ENCODE assay signal across 14 cellular contexts in the genomic region with DNA sequence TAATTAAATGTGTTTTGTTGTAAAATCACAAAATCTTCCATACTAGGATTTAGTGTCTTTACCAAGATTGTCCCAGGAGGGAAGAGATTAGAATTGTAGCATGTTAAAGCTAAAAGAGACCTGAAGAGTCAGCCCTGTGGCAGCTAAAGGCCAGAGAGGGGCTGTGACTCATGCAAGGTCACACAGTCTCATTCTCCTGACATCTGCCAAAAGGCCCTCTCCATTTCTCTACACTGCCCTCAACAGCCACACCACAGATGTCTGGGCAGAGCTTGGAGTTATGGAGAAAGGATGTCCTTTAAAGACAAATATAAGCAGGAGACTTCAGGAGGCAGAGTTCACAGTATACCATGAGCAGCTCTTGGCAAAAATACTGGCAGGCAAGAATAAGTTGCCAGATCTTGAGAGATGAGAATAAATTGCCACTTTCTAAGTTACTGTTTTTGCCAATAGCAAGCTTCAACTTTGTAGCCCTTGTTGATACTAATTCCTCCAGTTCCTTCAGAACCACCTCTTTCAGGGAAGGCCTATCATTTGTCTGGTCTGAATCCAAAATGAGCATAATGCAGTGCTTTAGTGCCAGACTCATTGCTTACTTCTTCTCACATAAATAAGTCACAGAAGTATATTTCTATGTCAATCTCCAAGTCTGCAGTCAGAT. TPM values are rescaled to one million over a fixed set of nuclear protein-coding genes. Genes with fewer than 3 reads are reported as not detected.
DNase-seq lines count a peak whose midpoint lies in the region; ATAC-seq and TF ChIP-seq lines count a peak whose summit lies in the region.
"Had no signal": no experiment of that assay in that cellular context is flagged by ENCODE, and none has a peak within 500 bp of the region (broad histone marks: within the 10 kb centered on the region; RNA-seq: fewer than 3 reads in every experiment).

No MANE protein-coding gene starts in this region.

- H3K4me1 ChIP-seq in Panc1 (ENCODE audit: control insufficient read depth, insufficient read depth, low read length) = no peaks in the 10 kb centered on the region
- peaks cover 46% of the 10 kb centered on the region for H3K4me1 ChIP-seq in psoas muscle
- H3K4me1 ChIP-seq: thyroid gland had no signal

- CTCF ChIA-PET in Panc1 (lab: Charles Lee) = no interaction called here

- TF ChIP-seq CTCF in Panc1 (IDR thresholded peaks at IDR 0.05) (no peak), fibroblast of mammary gland (conservative IDR thresholded peaks at IDR 0.05; ENCODE audit: control insufficient read depth, insufficient read depth, low read depth, low read length) (no peak), psoas muscle (IDR thresholded peaks at IDR 0.05) (no peak)

- no peaks in the 10 kb centered on the region for H3K9me3 ChIP-seq in Panc1 (ENCODE audit: control insufficient read depth, insufficient read depth, low read depth, low read length)
- H3K9me3 ChIP-seq in psoas muscle = no peaks in the 10 kb centered on the region
- H3K9me3 ChIP-seq: thyroid gland had no signal

- intact Hi-C loops in Panc1 (cut with micrococcal nuclease; ENCODE audit: unreplicated experiment) (no loop called here), psoas muscle (cut with DNase I) (no loop called here)

- POLR2A ChIA-PET in Panc1 (lab: Charles Lee) = no interaction called here

- BruUV-seq in Panc1 (replicated peaks; lab: Mats Ljungman, UMichigan) = no TSS peak

- H3K27ac ChIP-seq in Panc1 (ENCODE audit: low read length) (no peak overlapping the region), psoas muscle (peak overlapping the region; percentile 67)
- H3K27ac ChIP-seq: thyroid gland had no signal

- DNase-seq in EH (ENCODE audit: low read depth) (peak; percentile 90), Panc1 (ENCODE audit: low read depth, low spot score) (no peak), fibroblast of mammary gland (ENCODE audit: low read depth) (peak; percentile 89), psoas muscle (peak; percentile 30 to 62), germinal center (ENCODE audit: low spot score) (no peak), HUDEP-2 (lab: John Stamatoyannopoulos, UW; ENCODE audit: unreplicated experiment in 76 of 76) (no peak), cortex of kidney (lab: John Stamatoyannopoulos, UW) (no peak), NCI-H748 (lab: John Stamatoyannopoulos, UW; ENCODE audit: unreplicated experiment) (no peak)
- DNase-seq: naive B cell; NCI-H1417; RPMI8226; stimulated activated CD4-positive, alpha-beta T cell treated with anti-CD3 and anti-CD28 coated beads, Interleukin-2, amount 100 ng/mL, for 24 hours; thyroid gland had no signal

- H3K27me3 ChIP-seq in Panc1 (ENCODE audit: control insufficient read depth, insufficient read depth, low read length) (no peaks in the 10 kb centered on the region), psoas muscle (ENCODE audit: insufficient read depth in 3 of 3, low read length in 2 of 3) (no peaks in the 10 kb centered on the region)
- H3K27me3 ChIP-seq: thyroid gland had no signal

- H3K4me3 ChIP-seq in Panc1 (ENCODE audit: low read depth in 2 of 2, low read length in 2 of 2) (no peak overlapping the region), fibroblast of mammary gland (ENCODE audit: control insufficient read depth, low read depth, low read length) (no peak overlapping the region), psoas muscle (no peak overlapping the region)
- H3K4me3 ChIP-seq: thyroid gland had no signal

- in situ Hi-C loops in Panc1 (cut with HindIII; ENCODE audit: low pct_unique_long_range_greater_than_20kb, low sequenced_read_pairs) = no loop called here

- peaks cover 19% of the 10 kb centered on the region; the same call in 1 of the 2 replicates for H3K36me3 ChIP-seq in Panc1 (ENCODE audit: control insufficient read depth, insufficient read depth, low read length)
- peaks cover 0 to 16% of the 10 kb centered on the region in 2 donors for H3K36me3 ChIP-seq in psoas muscle (ENCODE audit: insufficient read depth in 1 of 2, low read depth in 1 of 2)
- H3K36me3 ChIP-seq: thyroid gland had no signal

- ATAC-seq in Panc1 (peak; percentile 77), psoas muscle (peak; percentile 88 to 97 (median 96))
- ATAC-seq: activated CD4-positive, CD25-positive, alpha-beta regulatory T cell treated with anti-CD3 and anti-CD28 coated beads, Interleukin-2, amount 50 U/mL, for 24 hours had no signal

RNA-seq across cellular contexts. Expression of a gene that starts 41.7 kb away (rescaled TPM):
- total RNA-seq in Panc1 (2021; ENCODE audit: unreplicated experiment) (47.6 TPM), psoas muscle (100 to 1,000 TPM in 3 of 4 donors, 10 to 100 TPM in 1; 71.9 to 188 (median 141) TPM)
- polyA plus RNA-seq in Panc1 (2012; ENCODE audit: insufficient read length) = 30.3 TPM
- 100 to 1,000 TPM in 1 of 3 donors, 10 to 100 TPM in 2; 65.0 to 127 (median 87.6) TPM for polyA plus RNA-seq in psoas muscle

Comparison
In these comparisons a context has a peak if more than half of its experiments do, and no peak if none do; other contexts are left out.
1. DNase-seq: peak in EH (single experiment), fibroblast of mammary gland (single experiment) and psoas muscle (2 of 2); none in Panc1 (single experiment), germinal center (single experiment), HUDEP-2 (0 of 76), cortex of kidney (single experiment) and NCI-H748 (single experiment).